Comparison of ENCODE assay signal across 8 cellular contexts in genomic region chr15:76905855-76906254, GRCh38. TPM values are rescaled to one million over a fixed set of nuclear protein-coding genes. Genes with fewer than 3 reads are reported as not detected.
DNase-seq lines count a peak whose midpoint lies in the region; ATAC-seq and TF ChIP-seq lines count a peak whose summit lies in the region.

No MANE protein-coding gene starts in this region.

- TF ChIP-seq POLR2A in prostate gland (IDR thresholded peaks at IDR 0.05), result no peak

- DNase-seq in GF-D8 (lab: John Stamatoyannopoulos, UW), result peak; percentile 54
- DNase-seq in SHP77 treated with DMSO at 0.1 percent for 48 hours (lab: John Stamatoyannopoulos, UW), result peak; percentile 83
- no peak for DNase-seq in fibroblast of the aortic adventitia (ENCODE audit: low read depth)
- no peak for DNase-seq in prostate gland (ENCODE audit: low spot score)
- no peak for DNase-seq in sciatic nerve (ENCODE audit: low spot score)
- DNase-seq in NCI-H345 treated with DMSO at 0.1 percent for 48 hours (lab: John Stamatoyannopoulos, UW; ENCODE audit: unreplicated experiment), result no peak
- DNase-seq in GM19240 (ENCODE audit: insufficient read length, low spot score), result no peak

- intact Hi-C loops in prostate gland (cut with DNase I) (no loop called here), sciatic nerve (cut with DNase I) (no loop called here)

- H3K4me1 ChIP-seq in prostate gland (replicated peaks), result no peaks in the 10 kb centered on the region

- H3K4me3 ChIP-seq in fibroblast of the aortic adventitia (ENCODE audit: low read depth, low read length), result peak overlapping the region; percentile 86
- peak overlapping the region; percentile 92 to 99 for H3K4me3 ChIP-seq in prostate gland

- ATAC-seq in sciatic nerve, result no peak
- no peak for ATAC-seq in HG02623 (IDR thresholded peaks at IDR 0.05; ENCODE audit: unreplicated experiment)

- H3K27me3 ChIP-seq in prostate gland (replicated peaks; ENCODE audit: insufficient read depth), result no peaks in the 10 kb centered on the region

- TF ChIP-seq CTCF in fibroblast of the aortic adventitia (IDR thresholded peaks at IDR 0.05; ENCODE audit: insufficient read depth, low read length) (no peak), prostate gland (IDR thresholded peaks at IDR 0.05) (no peak)

- 27% methylated on average over 9 of the region's 9 CpGs for whole genome bisulfite sequencing in prostate gland

- no peaks in the 10 kb centered on the region for H3K9me3 ChIP-seq in prostate gland

- no peaks in the 10 kb centered on the region for H3K36me3 ChIP-seq in prostate gland

- H3K27ac ChIP-seq in prostate gland, result peak overlapping the region; percentile 89 to 93

RNA-seq across cellular contexts. Expression of gene SCAPER, which starts 0.7 kb away (rescaled TPM):
- total RNA-seq in fibroblast of the aortic adventitia (ENCODE audit: low replicate concordance), result 7.0 and 16.3 TPM in 2 replicates
- total RNA-seq in prostate gland, result 10 to 100 TPM; 19.1 to 38.9 TPM
- 50.1 TPM for total RNA-seq in sciatic nerve

RNA-seq across cellular contexts. Expression of gene RCN2, which starts 25.7 kb away (rescaled TPM):
- 59.9 and 89.8 TPM in 2 replicates for total RNA-seq in fibroblast of the aortic adventitia (ENCODE audit: low replicate concordance)
- total RNA-seq in prostate gland, result 10 to 100 TPM; 31.4 to 49.5 TPM
- 38.3 TPM for total RNA-seq in sciatic nerve

Comparison
In these comparisons a context has a peak if more than half of its experiments do, and no peak if none do; other contexts are left out.
1. DNase-seq: peak in GF-D8 (single experiment) and SHP77 treated with DMSO at 0.1 percent for 48 hours (single experiment); none in fibroblast of the aortic adventitia (single experiment), prostate gland (single experiment), sciatic nerve (single experiment), NCI-H345 treated with DMSO at 0.1 percent for 48 hours (single experiment) and GM19240 (single experiment).